In genomic region chr17:63289931-63290330, GRCh38 we compare ENCODE assay signal across 15 cellular contexts.
DNase-seq lines count a peak whose midpoint lies in the region; ATAC-seq and TF ChIP-seq lines count a peak whose summit lies in the region.
"Had no signal": no experiment of that assay in that cellular context is flagged by ENCODE, and none has a peak within 500 bp of the region (broad histone marks: within the 10 kb centered on the region; RNA-seq: fewer than 3 reads in every experiment).

No MANE protein-coding gene starts in this region.

- peaks cover 40% of the 10 kb centered on the region for H3K4me1 ChIP-seq in RWPE2 (ENCODE audit: insufficient read depth, poor library complexity, severe bottlenecking)
- H3K4me1 ChIP-seq: BLaER1 had no signal

- peaks cover 6% of the 10 kb centered on the region for H3K9me3 ChIP-seq in RWPE2 (ENCODE audit: severe bottlenecking)

- TF ChIP-seq CTCF in HFFc6 (IDR thresholded peaks at IDR 0.05) (no peak), RWPE2 (IDR thresholded peaks at IDR 0.05; ENCODE audit: poor library complexity, severe bottlenecking) (no peak)

- no peak overlapping the region for H3K4me3 ChIP-seq in RWPE2 (ENCODE audit: severe bottlenecking)
- H3K4me3 ChIP-seq: BLaER1, GM12878 had no signal

- H3K27ac ChIP-seq in RWPE2 (ENCODE audit: poor library complexity, severe bottlenecking) (peak overlapping the region; percentile 44), substantia nigra (ENCODE audit: low read depth, low read length, poor library complexity, severe bottlenecking) (no peak overlapping the region)
- H3K27ac ChIP-seq: BLaER1 had no signal

- peaks cover 70% of the 10 kb centered on the region for H3K4me1 Mint-ChIP-seq in HFFc6 (ENCODE audit: low read depth)
- H3K4me1 Mint-ChIP-seq in stimulated activated memory B cell treated with anti-CD40 and anti-IgM and Interleukin-4, amounts not matched to agents 10 μg/mL and 1 μg/mL and 100 μg/mL, for 72 hours, result peaks cover 11% of the 10 kb centered on the region
- H3K4me1 Mint-ChIP-seq: CD4-positive, CD25-positive, alpha-beta regulatory T cell had no signal

- peak; percentile 92 for DNase-seq in ELF-1 (ENCODE audit: low read depth, low spot score)
- no peak for DNase-seq in HFFc6
- no peak for DNase-seq in RWPE2 (ENCODE audit: low spot score)
- peak; percentile 72 for DNase-seq in islet precursor cell
- no peak for DNase-seq in OCI-M2 (lab: John Stamatoyannopoulos, UW; ENCODE audit: unreplicated experiment)
- no peak for DNase-seq in substantia nigra (lab: John Stamatoyannopoulos, UW)
- DNase-seq: 8988T; AML-193; CD4-positive, CD25-positive, alpha-beta regulatory T cell; Kasumi-1; KBM-7 had no signal

- no peak for ATAC-seq in RWPE2 (ENCODE audit: low read depth)
- ATAC-seq in stimulated activated memory B cell treated with anti-CD40 and anti-IgM and Interleukin-4, amounts not matched to agents 10 μg/mL and 1 μg/mL and 100 μg/mL, for 72 hours, result no peak
- ATAC-seq: GM12878, HCT116 had no signal

- peaks cover 78% of the 10 kb centered on the region for H3K36me3 Mint-ChIP-seq in HFFc6 (ENCODE audit: low read depth)
- peaks cover 44% of the 10 kb centered on the region for H3K36me3 Mint-ChIP-seq in stimulated activated memory B cell treated with anti-CD40 and anti-IgM and Interleukin-4, amounts not matched to agents 10 μg/mL and 1 μg/mL and 100 μg/mL, for 72 hours

- peaks cover 38% of the 10 kb centered on the region for H3K9me3 Mint-ChIP-seq in HFFc6
- H3K9me3 Mint-ChIP-seq in stimulated activated memory B cell treated with anti-CD40 and anti-IgM and Interleukin-4, amounts not matched to agents 10 μg/mL and 1 μg/mL and 100 μg/mL, for 72 hours, result peaks cover 13% of the 10 kb centered on the region

- 0 out of 2 replicates have a peak overlapping the region, but pooled peaks have one; percentile 60 for H3K27ac Mint-ChIP-seq in HFFc6
- H3K27ac Mint-ChIP-seq in stimulated activated memory B cell treated with anti-CD40 and anti-IgM and Interleukin-4, amounts not matched to agents 10 μg/mL and 1 μg/mL and 100 μg/mL, for 72 hours, result no peak overlapping the region
- H3K27ac Mint-ChIP-seq: CD4-positive, CD25-positive, alpha-beta regulatory T cell had no signal

- no peaks in the 10 kb centered on the region; the same call in 1 of the 2 replicates for H3K27me3 Mint-ChIP-seq in HFFc6 (ENCODE audit: insufficient read depth)
- no peaks in the 10 kb centered on the region for H3K27me3 Mint-ChIP-seq in stimulated activated memory B cell treated with anti-CD40 and anti-IgM and Interleukin-4, amounts not matched to agents 10 μg/mL and 1 μg/mL and 100 μg/mL, for 72 hours

- no peaks in the 10 kb centered on the region for H3K27me3 ChIP-seq in RWPE2 (ENCODE audit: insufficient read depth, poor library complexity, severe bottlenecking)
- H3K27me3 ChIP-seq: BLaER1 had no signal

- no peak overlapping the region for H3K4me3 Mint-ChIP-seq in HFFc6
- H3K4me3 Mint-ChIP-seq in stimulated activated memory B cell treated with anti-CD40 and anti-IgM and Interleukin-4, amounts not matched to agents 10 μg/mL and 1 μg/mL and 100 μg/mL, for 72 hours, result no peak overlapping the region
- H3K4me3 Mint-ChIP-seq: CD4-positive, CD25-positive, alpha-beta regulatory T cell had no signal

- H3K36me3 ChIP-seq in RWPE2 (ENCODE audit: low read depth), result peaks cover 74% of the 10 kb centered on the region
- H3K36me3 ChIP-seq: BLaER1 had no signal

Comparison
In these comparisons a context has a peak if more than half of its experiments do, and no peak if none do; other contexts are left out.
1. DNase-seq: peak in ELF-1 (single experiment) and islet precursor cell (single experiment); none in HFFc6 (single experiment), RWPE2 (single experiment), OCI-M2 (single experiment) and substantia nigra (0 of 49).